In the genomic region with DNA sequence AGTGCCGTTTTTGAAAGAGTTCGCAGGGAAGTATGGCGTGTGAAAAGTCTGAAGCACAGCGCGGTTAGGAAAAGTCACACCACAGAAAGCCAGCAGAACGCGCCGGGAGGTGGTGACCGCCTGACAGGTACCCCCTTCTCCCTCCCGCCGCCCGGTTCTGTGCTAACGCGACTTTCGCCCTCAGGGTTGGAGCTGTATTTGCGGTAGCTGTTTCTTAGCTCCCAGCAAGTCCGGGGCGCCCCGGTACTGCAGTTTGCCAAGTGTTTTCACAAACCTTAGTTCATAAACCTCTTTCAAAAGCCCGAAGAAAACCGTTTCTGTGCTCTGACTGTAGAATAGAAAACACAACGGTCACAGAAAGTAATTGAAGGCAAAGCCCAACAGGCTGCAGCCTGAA, we compare ENCODE assay signal across 8 cellular contexts. TPM values are rescaled to one million over a fixed set of nuclear protein-coding genes. Genes with fewer than 3 reads are reported as not detected.
A peak's percentile ranks its signal among the peaks of the same experiment; 100 is the strongest.
DNase-seq lines count a peak whose midpoint lies in the region; ATAC-seq and TF ChIP-seq lines count a peak whose summit lies in the region.

No MANE protein-coding gene starts in this region.

- H3K27me3 ChIP-seq in Panc1 (ENCODE audit: control insufficient read depth, insufficient read depth, low read length) (peaks cover 20% of the 10 kb centered on the region), skeletal muscle satellite cell (ENCODE audit: control insufficient read depth, insufficient read depth, low read length) (no peaks in the 10 kb centered on the region)

- in situ Hi-C loops in ACHN (cut with HindIII; ENCODE audit: low pct_ligation_motif_present, low pct_unique_long_range_greater_than_20kb, low sequenced_read_pairs): no loop called here
- in situ Hi-C loops in Panc1 (cut with HindIII; ENCODE audit: low pct_unique_long_range_greater_than_20kb, low sequenced_read_pairs): no loop called here

- peak overlapping the region; percentile 81 for H3K27ac ChIP-seq in Panc1 (ENCODE audit: low read length)

- peak overlapping the region; percentile 86 for H3K9ac ChIP-seq in skeletal muscle satellite cell (ENCODE audit: low read depth, low read length)

- H3K4me1 ChIP-seq in Panc1 (ENCODE audit: control insufficient read depth, insufficient read depth, low read length) (peaks cover 19% of the 10 kb centered on the region), skeletal muscle satellite cell (ENCODE audit: control insufficient read depth, insufficient read depth, low read length) (peaks cover 16% of the 10 kb centered on the region)

- H3K36me3 ChIP-seq in Panc1 (ENCODE audit: control insufficient read depth, insufficient read depth, low read length): no peaks in the 10 kb centered on the region; the same call in 1 of the 2 replicates
- no peaks in the 10 kb centered on the region for H3K36me3 ChIP-seq in skeletal muscle satellite cell (ENCODE audit: insufficient read depth, low read length)

- peak overlapping the region; percentile 88 to 93 for H3K4me3 ChIP-seq in Panc1 (ENCODE audit: low read depth in 2 of 2, low read length in 2 of 2)
- H3K4me3 ChIP-seq in iPS-11a (ENCODE audit: low read depth, low read length): peak overlapping the region; percentile 73
- peak overlapping the region; percentile 82 for H3K4me3 ChIP-seq in skeletal muscle satellite cell (ENCODE audit: low read length)

- intact Hi-C loops in Panc1 (cut with micrococcal nuclease; ENCODE audit: unreplicated experiment): loop anchor here (10.0 kb wide), 1 partner anchor 93 kb away; no protein-coding TSS in a partner anchor

- TF ChIP-seq CTCF in Panc1 (IDR thresholded peaks at IDR 0.05): no peak

- DNase-seq in ACHN: peak; percentile 62
- no peak for DNase-seq in Panc1 (ENCODE audit: low read depth, low spot score)
- peak; percentile 57 for DNase-seq in amniotic epithelial cell (ENCODE audit: low read depth)
- DNase-seq in cerebellum (ENCODE audit: low spot score): no peak

- H3K4me2 ChIP-seq in skeletal muscle satellite cell (ENCODE audit: low read length): peak overlapping the region; percentile 98

- ATAC-seq in GM18858 (IDR thresholded peaks at IDR 0.05; ENCODE audit: unreplicated experiment): peak; percentile 36
- peak; percentile 53 for ATAC-seq in HG03045 (IDR thresholded peaks at IDR 0.05; ENCODE audit: unreplicated experiment)
- ATAC-seq in Panc1: peak; percentile 38

- BruUV-seq in Panc1 (replicated peaks; lab: Mats Ljungman, UMichigan): no TSS peak

- CTCF ChIA-PET in Panc1 (lab: Charles Lee): interaction anchor here (0.5 to 0.6 kb wide), 3 partner anchors 71 to 95 kb away, joined by 3 to 7 read pairs (median 4); no protein-coding TSS in a partner anchor

- no peaks in the 10 kb centered on the region for H3K9me3 ChIP-seq in Panc1 (ENCODE audit: control insufficient read depth, insufficient read depth, low read depth, low read length)
- H3K9me3 ChIP-seq in skeletal muscle satellite cell (replicated peaks; ENCODE audit: low read length): no peaks in the 10 kb centered on the region

- POLR2A ChIA-PET in Panc1 (lab: Charles Lee): interaction anchor here (0.8 kb wide), 1 partner anchor 43 kb away, joined by 4 read pairs; no protein-coding TSS in a partner anchor

RNA-seq across cellular contexts. Expression of a gene that starts 0.4 kb away (rescaled TPM):
- total RNA-seq in Panc1 (2021; ENCODE audit: unreplicated experiment): 24.6 TPM
- polyA plus RNA-seq in Panc1 (2012; ENCODE audit: insufficient read length): 5.9 TPM
- total RNA-seq in skeletal muscle satellite cell (2012; rRNA removed): 19.2 and 19.3 TPM in 2 replicates
- 18.4 TPM for total RNA-seq in cerebellum

RNA-seq across cellular contexts. Expression of a gene that starts 56.9 kb away (rescaled TPM):
- total RNA-seq in Panc1 (2021; ENCODE audit: unreplicated experiment) (8.8 TPM), cerebellum (25.1 TPM)
- polyA plus RNA-seq in Panc1 (2012; ENCODE audit: insufficient read length): 6.9 TPM
- total RNA-seq in skeletal muscle satellite cell (2012; rRNA removed): 11.2 and 13.3 TPM in 2 replicates

Comparison
In these comparisons a context has a peak if more than half of its experiments do, and no peak if none do; other contexts are left out.
1. DNase-seq: peak in ACHN (single experiment) and amniotic epithelial cell (single experiment); none in Panc1 (single experiment) and cerebellum (single experiment).
2. Peak in every context shown above with its lines, with median percentiles within 50 percentile points of each other: ATAC-seq and H3K4me3 ChIP-seq.